Comparison of ENCODE assay signal across 26 cellular contexts in the genomic region with DNA sequence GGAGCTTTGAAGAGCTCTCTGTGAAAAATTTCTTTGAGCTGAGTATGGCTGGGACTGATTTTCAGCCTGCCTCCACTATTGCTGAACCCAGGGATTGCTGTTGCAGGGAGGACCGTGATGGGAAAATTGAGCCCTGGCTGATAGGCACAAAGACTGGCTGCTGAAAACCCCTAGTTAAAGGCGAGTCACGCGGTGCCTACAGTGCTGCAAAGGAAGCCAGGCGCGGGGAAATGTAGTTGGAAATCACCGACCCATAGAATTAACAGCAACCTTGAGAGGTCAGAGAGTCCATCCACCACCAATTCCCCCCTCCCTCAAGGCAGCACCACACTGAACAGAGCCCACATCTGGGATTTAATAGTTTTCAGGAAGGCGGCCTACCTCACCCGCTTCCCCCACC. TPM values are rescaled to one million over a fixed set of nuclear protein-coding genes. Genes with fewer than 3 reads are reported as not detected.
"Had no signal": no experiment of that assay in that cellular context is flagged by ENCODE, and none has a peak within 500 bp of the region (broad histone marks: within the 10 kb centered on the region; RNA-seq: fewer than 3 reads in every experiment).

No MANE protein-coding gene starts in this region.

- ATAC-seq: foreskin keratinocyte; gastroesophageal sphincter; heart left ventricle; left lung; mucosa of descending colon; natural killer cell treated with Interleukin-12 subunit alpha and Interleukin-12 subunit beta and Interleukin-15 and Interleukin-18, amount 100 ng/mL, for 72 hours; right cardiac atrium; stimulated activated naive B cell treated with anti-CD40 and anti-IgM and Interleukin-4, amounts not matched to agents 10 μg/mL and 1 μg/mL and 100 μg/mL, for 72 hours had no signal

- H3K9me3 ChIP-seq: esophagus muscularis mucosa, gastroesophageal sphincter, heart left ventricle, left lung, mucosa of descending colon, neutrophil, sigmoid colon, vagina had no signal

- H3K27me3 ChIP-seq: esophagus muscularis mucosa, foreskin keratinocyte, gastroesophageal sphincter, hepatocyte, neutrophil, sigmoid colon, vagina had no signal

- H3K4me3 ChIP-seq: esophagus muscularis mucosa, gastroesophageal sphincter, heart left ventricle, hepatocyte, left lung, mucosa of descending colon, sigmoid colon, vagina had no signal

- H3K27me3 Mint-ChIP-seq: progenitor cell of endocrine pancreas; stimulated activated naive CD8-positive, alpha-beta T cell treated with anti-CD3 and anti-CD28 coated beads, Interleukin-15, Interleukin-2, amounts not matched to agents 100 ng/mL and 50 ng/mL, for 24 hours had no signal

- H3K27ac Mint-ChIP-seq: dendritic cell treated with granulocyte-macrophage colony-stimulating factor and Interleukin-4, amounts not matched to agents 40 ng/mL and 50 ng/mL, for 4 days; mesothelial cell of epicardium; naive B cell; natural killer cell treated with Interleukin-12 subunit alpha and Interleukin-12 subunit beta and Interleukin-15 and Interleukin-18, amount 100 ng/mL, for 72 hours; progenitor cell of endocrine pancreas; stimulated activated naive B cell treated with anti-CD40 and anti-IgM and Interleukin-4, amounts not matched to agents 10 μg/mL and 1 μg/mL and 100 μg/mL, for 72 hours; stimulated activated naive CD8-positive, alpha-beta T cell treated with anti-CD3 and anti-CD28 coated beads, Interleukin-15, Interleukin-2, amounts not matched to agents 100 ng/mL and 50 ng/mL, for 24 hours had no signal

- DNase-seq: effector memory CD4-positive, alpha-beta T cell; foreskin keratinocyte; heart left ventricle; kidney; left lung; mesenchymal stem cell; mucosa of descending colon; naive B cell; right cardiac atrium; sigmoid colon; stimulated activated naive B cell treated with anti-CD40 and anti-IgM and Interleukin-4, amounts not matched to agents 10 μg/mL and 1 μg/mL and 100 μg/mL, for 72 hours had no signal

- H3K36me3 ChIP-seq: esophagus muscularis mucosa, gastroesophageal sphincter, heart left ventricle, left lung, neutrophil, sigmoid colon, vagina had no signal

- H3K27ac ChIP-seq: esophagus muscularis mucosa, foreskin keratinocyte, gastroesophageal sphincter, heart left ventricle, hepatocyte, left lung, neutrophil, parathyroid adenoma, sigmoid colon, vagina had no signal

- H3K4me1 ChIP-seq: esophagus muscularis mucosa, foreskin keratinocyte, gastroesophageal sphincter, heart left ventricle, left lung, parathyroid adenoma, sigmoid colon, vagina had no signal

- H3K4me2 ChIP-seq: hepatocyte had no signal

- H3K4me1 Mint-ChIP-seq: naive B cell; neural crest cell; stimulated activated naive B cell treated with anti-CD40 and anti-IgM and Interleukin-4, amounts not matched to agents 10 μg/mL and 1 μg/mL and 100 μg/mL, for 72 hours had no signal

- H3K4me3 Mint-ChIP-seq: dendritic cell treated with granulocyte-macrophage colony-stimulating factor and Interleukin-4, amounts not matched to agents 40 ng/mL and 50 ng/mL, for 4 days; mesothelial cell of epicardium; naive B cell; natural killer cell treated with Interleukin-12 subunit alpha and Interleukin-12 subunit beta and Interleukin-15 and Interleukin-18, amount 100 ng/mL, for 72 hours; neural crest cell; stimulated activated naive B cell treated with anti-CD40 and anti-IgM and Interleukin-4, amounts not matched to agents 10 μg/mL and 1 μg/mL and 100 μg/mL, for 72 hours; stimulated activated naive CD8-positive, alpha-beta T cell treated with anti-CD3 and anti-CD28 coated beads, Interleukin-15, Interleukin-2, amounts not matched to agents 100 ng/mL and 50 ng/mL, for 24 hours had no signal

- H3K9me3 Mint-ChIP-seq: dendritic cell treated with granulocyte-macrophage colony-stimulating factor and Interleukin-4, amounts not matched to agents 40 ng/mL and 50 ng/mL, for 4 days; mesothelial cell of epicardium; natural killer cell treated with Interleukin-12 subunit alpha and Interleukin-12 subunit beta and Interleukin-15 and Interleukin-18, amount 100 ng/mL, for 72 hours; neural crest cell; stimulated activated naive B cell treated with anti-CD40 and anti-IgM and Interleukin-4, amounts not matched to agents 10 μg/mL and 1 μg/mL and 100 μg/mL, for 72 hours; stimulated activated naive CD8-positive, alpha-beta T cell treated with anti-CD3 and anti-CD28 coated beads, Interleukin-15, Interleukin-2, amounts not matched to agents 100 ng/mL and 50 ng/mL, for 24 hours had no signal

- H3K9ac ChIP-seq: parathyroid adenoma had no signal

- H3K36me3 Mint-ChIP-seq: mesothelial cell of epicardium; naive B cell; natural killer cell treated with Interleukin-12 subunit alpha and Interleukin-12 subunit beta and Interleukin-15 and Interleukin-18, amount 100 ng/mL, for 72 hours; stimulated activated naive B cell treated with anti-CD40 and anti-IgM and Interleukin-4, amounts not matched to agents 10 μg/mL and 1 μg/mL and 100 μg/mL, for 72 hours had no signal

RNA-seq across cellular contexts. Expression of gene FRMD7, which starts 26.0 kb away (rescaled TPM):
- total RNA-seq: endothelial cell of umbilical vein; epithelial cell of proximal tubule; esophagus muscularis mucosa; foreskin keratinocyte; gastroesophageal sphincter; hepatocyte; left lung; lung microvascular endothelial cell; mucosa of descending colon; natural killer cell treated with Interleukin-12 subunit alpha and Interleukin-12 subunit beta and Interleukin-15 and Interleukin-18, amount 100 ng/mL, for 72 hours; progenitor cell of endocrine pancreas; right cardiac atrium; vagina had no signal
- polyA plus RNA-seq: endothelial cell of umbilical vein, foreskin keratinocyte, hepatocyte had no signal
